11 cellular contexts compared by ENCODE assay signal in the genomic region with DNA sequence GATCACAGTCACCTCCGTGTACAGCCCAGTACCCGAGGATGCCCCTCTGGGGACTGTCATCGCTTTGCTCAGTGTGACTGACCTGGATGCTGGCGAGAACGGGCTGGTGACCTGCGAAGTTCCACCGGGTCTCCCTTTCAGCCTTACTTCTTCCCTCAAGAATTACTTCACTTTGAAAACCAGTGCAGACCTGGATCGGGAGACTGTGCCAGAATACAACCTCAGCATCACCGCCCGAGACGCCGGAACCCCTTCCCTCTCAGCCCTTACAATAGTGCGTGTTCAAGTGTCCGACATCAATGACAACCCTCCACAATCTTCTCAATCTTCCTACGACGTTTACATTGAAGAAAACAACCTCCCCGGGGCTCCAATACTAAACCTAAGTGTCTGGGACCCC. TPM values are rescaled to one million over a fixed set of nuclear protein-coding genes. Genes with fewer than 3 reads are reported as not detected.
A peak's percentile ranks its signal among the peaks of the same experiment; 100 is the strongest.
DNase-seq lines count a peak whose midpoint lies in the region; ATAC-seq, FAIRE-seq and TF ChIP-seq lines count a peak whose summit lies in the region.
"Had no signal": no experiment of that assay in that cellular context is flagged by ENCODE, and none has a peak within 500 bp of the region (broad histone marks: within the 10 kb centered on the region; RNA-seq: fewer than 3 reads in every experiment).

No MANE protein-coding gene starts in this region.

- no peak overlapping the region for H3K9ac ChIP-seq in GM12878 (ENCODE audit: control insufficient read depth, insufficient read depth, low read length)

- H3K27ac ChIP-seq in GM12878 (ENCODE audit: control insufficient read depth, insufficient read depth) = no peak overlapping the region
- H3K27ac ChIP-seq in lung (ENCODE audit: low read depth in 1 of 2, low read length in 1 of 2) = peak overlapping the region in 1 of 2 donors; percentile 87
- peak overlapping the region in 1 of 2 donors; percentile 86 for H3K27ac ChIP-seq in thoracic aorta
- H3K27ac ChIP-seq: C4-2B, SK-N-MC had no signal

- no peaks in the 10 kb centered on the region for H4K20me1 ChIP-seq in GM12878 (ENCODE audit: control insufficient read depth, insufficient read depth)

- CTCF ChIA-PET in activated naive CD4-positive, alpha-beta T cell treated with anti-CD3 and anti-CD28 coated beads for 36 hours (lab: Charles Lee) = interaction anchor here (2.0 kb wide), 1 partner anchor 65 kb away, joined by 6 read pairs; a partner anchor contains a TSS
- CTCF ChIA-PET in GM12878 (lab: Yijun Ruan, JAX) = interaction anchor here (0.9 to 8.5 kb wide), 10 partner anchors 12 to 146 kb away, joined by 4 to 213 read pairs (median 27); a partner anchor contains a TSS

- no TSS peak for BruUV-seq in GM12878 (replicated peaks; lab: Mats Ljungman, UMichigan)

- no peak for TF ChIP-seq POLR2A in GM12878 (IDR thresholded peaks at IDR 0.05; ENCODE audit: low read depth, low read length)

- in situ Hi-C loops in GM12878 (cut with MboI) = loop anchor here (5.0 kb wide), 1 partner anchor 50 kb away; no protein-coding TSS in a partner anchor

- POLR2A ChIA-PET in GM12878 (lab: Charles Lee) = interaction anchor here (1.4 kb wide), 1 partner anchor 34 kb away, joined by 3 read pairs; no protein-coding TSS in a partner anchor

- peak overlapping the region; percentile 86 for H3K4me3 Mint-ChIP-seq in activated naive CD4-positive, alpha-beta T cell treated with anti-CD3 and anti-CD28 coated beads for 36 hours

- H3K4me3 ChIP-seq in GM12878 (peak overlapping the region; percentile 77), lung (peak overlapping the region; percentile 61), thoracic aorta (peak overlapping the region; percentile 83)

- FAIRE-seq in GM12878 (lab: Jason Lieb, UNC) = no peak

- H3K27ac Mint-ChIP-seq in activated naive CD4-positive, alpha-beta T cell treated with anti-CD3 and anti-CD28 coated beads for 36 hours = no peak overlapping the region

- intact Hi-C loops in activated naive CD4-positive, alpha-beta T cell treated with anti-CD3 and anti-CD28 coated beads for 36 hours (cut with micrococcal nuclease) = loop anchor here (2.0 to 5.0 kb wide), 2 partner anchors 55 to 88 kb away; a partner anchor contains a TSS
- intact Hi-C loops in GM12878 (cut with micrococcal nuclease; ENCODE audit: unreplicated experiment) = no loop called here

- H3K36me3 ChIP-seq in GM12878 (ENCODE audit: control insufficient read depth in 2 of 2, insufficient read depth in 2 of 2, low read length in 1 of 2) = no peaks in the 10 kb centered on the region
- peaks cover 0 to 3% of the 10 kb centered on the region in 2 donors for H3K36me3 ChIP-seq in lung (ENCODE audit: control insufficient read depth in 2 of 2, insufficient read depth in 2 of 2, low read length in 2 of 2)
- H3K36me3 ChIP-seq in thoracic aorta = no peaks in the 10 kb centered on the region

- no peak for DNase-seq in activated naive CD4-positive, alpha-beta T cell treated with anti-CD3 and anti-CD28 coated beads for 36 hours
- DNase-seq in activated naive CD4-positive, alpha-beta T cell (lab: John Stamatoyannopoulos, UW) = no peak
- DNase-seq in GM12878 (ENCODE audit: low read depth, low spot score) (no peak), lung (ENCODE audit: low spot score) (no peak), thoracic aorta (ENCODE audit: low spot score) (no peak), AG20443 (ENCODE audit: low spot score) (no peak), SKM-1 (lab: John Stamatoyannopoulos, UW; ENCODE audit: unreplicated experiment) (no peak)
- DNase-seq: effector CD4-positive, alpha-beta T cell had no signal

- no peaks in the 10 kb centered on the region; a peak in 1 of 4 replicates for H3K27me3 ChIP-seq in GM12878 (replicated peaks in 1 of 2; ENCODE audit: control insufficient read depth in 2 of 2, insufficient read depth in 2 of 2, low read length in 1 of 2)
- no peaks in the 10 kb centered on the region for H3K27me3 ChIP-seq in lung (ENCODE audit: control insufficient read depth, insufficient read depth)
- no peaks in the 10 kb centered on the region for H3K27me3 ChIP-seq in thoracic aorta (replicated peaks; ENCODE audit: insufficient read depth)

- SMC1A ChIA-PET in GM12878 (lab: Charles Lee; ENCODE audit: uncharacterized antibody, unreplicated experiment) = interaction anchor here (1.0 to 6.6 kb wide), 5 partner anchors 34 to 80 kb away, joined by 3 to 117 read pairs (median 44); no protein-coding TSS in a partner anchor

- TF ChIP-seq RAD21 in GM12878 (IDR thresholded peaks at IDR 0.05; ENCODE audit: insufficient read depth, low read depth, low read length) = no peak

- RAD21 ChIA-PET in GM12878 (lab: Charles Lee; ENCODE audit: unreplicated experiment) = interaction anchor here (1.2 to 4.9 kb wide), 6 partner anchors 12 to 87 kb away, joined by 3 to 109 read pairs (median 22); a partner anchor contains a TSS

- H3K4me1 ChIP-seq in GM12878 (ENCODE audit: control insufficient read depth, insufficient read depth, low read length) (peaks cover 19% of the 10 kb centered on the region), lung (ENCODE audit: control insufficient read depth in 2 of 2, insufficient read depth in 2 of 2, low read length in 2 of 2) (peaks cover 0 to 17% of the 10 kb centered on the region in 2 donors), thoracic aorta (ENCODE audit: control insufficient read depth in 1 of 2, low read depth in 2 of 2) (peaks cover 26 to 58% of the 10 kb centered on the region in 2 donors)

- peak overlapping the region; percentile 80 for H3K4me2 ChIP-seq in GM12878 (ENCODE audit: control insufficient read depth, insufficient read depth)

- no peaks in the 10 kb centered on the region for H3K36me3 Mint-ChIP-seq in activated naive CD4-positive, alpha-beta T cell treated with anti-CD3 and anti-CD28 coated beads for 36 hours (ENCODE audit: low read depth)

- no peaks in the 10 kb centered on the region for H3K9me3 Mint-ChIP-seq in activated naive CD4-positive, alpha-beta T cell treated with anti-CD3 and anti-CD28 coated beads for 36 hours

- peak; percentile 24 for ATAC-seq in GM12878
- ATAC-seq in lung (ENCODE audit: insufficient read depth, low FRiP score) = no peak
- no peak for ATAC-seq in thoracic aorta (ENCODE audit: insufficient number of reproducible peaks, low FRiP score, low read depth)
- no peak for ATAC-seq in GM21737 (IDR thresholded peaks at IDR 0.05; ENCODE audit: unreplicated experiment)

- no peak overlapping the region for H2AFZ ChIP-seq in GM12878 (ENCODE audit: control insufficient read depth, low read depth, low read length)

- WGBS in GM12878 (ENCODE audit: insufficient coverage, insufficient replicate concordance, low lambda C conversion rate, missing lambda C conversion rate) = 81% methylated on average over 17 of the region's 17 CpGs
- WGBS in lung, 2 donors = 27 to 33% methylated on average over 17 of the region's 17 CpGs

- TF ChIP-seq EP300 in GM12878 (IDR thresholded peaks at IDR 0.05; ENCODE audit: borderline replicate concordance in 1 of 2, control insufficient read depth in 1 of 2, low read depth in 2 of 2, low read length in 2 of 2) = no peak

- TF ChIP-seq CTCF in GM12878 (IDR thresholded peaks at IDR 0.05 in 2 of 3, conservative IDR thresholded peaks at IDR 0.05 in 1 of 3; ENCODE audit: control insufficient read depth in 2 of 3, extremely low read depth in 1 of 3, insufficient read depth in 1 of 3, low read depth in 3 of 3, low read length in 3 of 3) (no peak), lung (IDR thresholded peaks at IDR 0.05; ENCODE audit: control extremely low read depth, extremely low read depth) (no peak), thoracic aorta (IDR thresholded peaks at IDR 0.05) (no peak)

- no peaks in the 10 kb centered on the region for H3K79me2 ChIP-seq in GM12878 (ENCODE audit: control insufficient read depth, insufficient read depth, low read length)

- H3K9me3 ChIP-seq in GM12878 (replicated peaks; ENCODE audit: control insufficient read depth, insufficient read depth, low read length) (no peaks in the 10 kb centered on the region), lung (ENCODE audit: control insufficient read depth in 2 of 2, insufficient read depth in 1 of 2, low read length in 1 of 2) (peaks cover 0 to 5% of the 10 kb centered on the region in 2 donors), thoracic aorta (no peaks in the 10 kb centered on the region)

- H3K4me1 Mint-ChIP-seq in activated naive CD4-positive, alpha-beta T cell treated with anti-CD3 and anti-CD28 coated beads for 36 hours (ENCODE audit: low read depth) = peaks cover 20% of the 10 kb centered on the region

- H3K27me3 Mint-ChIP-seq in activated naive CD4-positive, alpha-beta T cell treated with anti-CD3 and anti-CD28 coated beads for 36 hours (ENCODE audit: low read depth) = peaks cover 55% of the 10 kb centered on the region

RNA-seq across cellular contexts. Expression of a gene that starts 1.4 kb away (rescaled TPM):
- total RNA-seq in activated naive CD4-positive, alpha-beta T cell treated with anti-CD3 and anti-CD28 coated beads for 36 hours = under 1 TPM; 0.12 to 0.17 TPM
- total RNA-seq in GM12878 (2013; cell fraction: nucleolus; rRNA removed) = 9.8 and 12.7 TPM in 2 replicates
- 11.0 TPM in 2 replicates for total RNA-seq in GM12878 (2014; rRNA removed)
- total RNA-seq in GM12878 (2014; rRNA removed; fragmentation: Illumina TruSeq; extraction: Trizol) = 6.3 TPM in 2 replicates
- total RNA-seq in GM12878 (2021) = 20.5 TPM in 2 replicates
- 5.8 TPM for polyA plus RNA-seq in GM12878 (2011; ENCODE audit: low read depth)
- 0.86 and 1.5 TPM in 2 replicates for polyA plus RNA-seq in GM12878 (2011; rRNA removed)
- 1.7 and 2.3 TPM in 2 replicates for polyA plus RNA-seq in GM12878 (2011; cell fraction: cytosol; rRNA removed)
- 1.5 and 2.3 TPM in 2 replicates for polyA plus RNA-seq in GM12878 (2011; cell fraction: nucleus; rRNA removed)
- polyA plus RNA-seq in GM12878 (2012) = 8.4 and 10.8 TPM in 2 replicates
- polyA plus RNA-seq in GM12878 (2014; fragmentation: Illumina TruSeq; extraction: Trizol) = 22.1 and 23.5 TPM in 2 replicates
- under 1 TPM; 0.53 to 0.60 TPM for polyA plus RNA-seq in GM12878 (2014; fragmentation: Nextera tagmentation; extraction: Ambion mirVana)
- polyA plus RNA-seq in GM12878 (2014; rRNA removed) = 13.1 and 14.5 TPM in 2 replicates
- polyA plus RNA-seq in GM12878 (2016; fragmentation: Nextera tagmentation; extraction: Ambion mirVana) = 10 to 100 TPM; 14.7 to 22.0 TPM
- 2.3 and 2.4 TPM in 2 replicates for polyA minus RNA-seq in GM12878 (2011; rRNA and poly(A)+ RNA removed)
- 0.94 and 1.9 TPM in 2 replicates for polyA minus RNA-seq in GM12878 (2011; cell fraction: cytosol; rRNA and poly(A)+ RNA removed)
- 3.0 and 6.0 TPM in 2 replicates for polyA minus RNA-seq in GM12878 (2011; cell fraction: nucleus; rRNA and poly(A)+ RNA removed)
- 100 to 1,000 TPM in 1 of 2 donors, 10 to 100 TPM in 1; 63.9 to 116 TPM for total RNA-seq in lung
- polyA plus RNA-seq in lung = 10 to 100 TPM; 44.8 to 73.4 TPM
- 10 to 100 TPM; 61.3 to 99.9 TPM for total RNA-seq in thoracic aorta

RNA-seq across cellular contexts. Expression of a gene that starts 7.7 kb away (rescaled TPM):
- total RNA-seq in activated naive CD4-positive, alpha-beta T cell treated with anti-CD3 and anti-CD28 coated beads for 36 hours = not detected
- 5.5 and 6.1 TPM in 2 replicates for total RNA-seq in GM12878 (2013; cell fraction: nucleolus; rRNA removed)
- 0.82 and 1.2 TPM in 2 replicates for total RNA-seq in GM12878 (2014; rRNA removed)
- total RNA-seq in GM12878 (2014; rRNA removed; fragmentation: Illumina TruSeq; extraction: Trizol) = 1.0 TPM in 2 replicates
- total RNA-seq in GM12878 (2021) = 1.1 TPM in 2 replicates
- polyA plus RNA-seq in GM12878 (2011; ENCODE audit: low read depth) = 0.07 TPM
- 0.03 and 0.04 TPM in 2 replicates for polyA plus RNA-seq in GM12878 (2011; rRNA removed)
- polyA plus RNA-seq in GM12878 (2011; cell fraction: cytosol; rRNA removed) = 0.03 TPM in 2 replicates
- polyA plus RNA-seq in GM12878 (2011; cell fraction: nucleus; rRNA removed) = 0.37 and 0.39 TPM in 2 replicates
- 0.15 and 0.18 TPM in 2 replicates for polyA plus RNA-seq in GM12878 (2012)
- polyA plus RNA-seq in GM12878 (2014; fragmentation: Illumina TruSeq; extraction: Trizol) = 0.54 and 0.55 TPM in 2 replicates
- polyA plus RNA-seq in GM12878 (2014; fragmentation: Nextera tagmentation; extraction: Ambion mirVana) = under 1 TPM; 0.13 to 0.18 TPM
- 0.58 and 0.61 TPM in 2 replicates for polyA plus RNA-seq in GM12878 (2014; rRNA removed)
- polyA plus RNA-seq in GM12878 (2016; fragmentation: Nextera tagmentation; extraction: Ambion mirVana) = under 1 TPM; 0.21 to 0.49 TPM
- 0.73 and 1.2 TPM in 2 replicates for polyA minus RNA-seq in GM12878 (2011; rRNA and poly(A)+ RNA removed)
- polyA minus RNA-seq in GM12878 (2011; cell fraction: cytosol; rRNA and poly(A)+ RNA removed) = not detected in 2 replicates
- 0.97 and 1.4 TPM in 2 replicates for polyA minus RNA-seq in GM12878 (2011; cell fraction: nucleus; rRNA and poly(A)+ RNA removed)
- 1 to 10 TPM; 3.1 to 8.7 TPM for total RNA-seq in lung
- polyA plus RNA-seq in lung = under 1 TPM; 0.08 to 0.24 TPM
- total RNA-seq in thoracic aorta = 1 to 10 TPM; 6.4 to 7.9 TPM

RNA-seq across cellular contexts. Expression of a gene that starts 11.7 kb away (rescaled TPM):
- total RNA-seq in activated naive CD4-positive, alpha-beta T cell treated with anti-CD3 and anti-CD28 coated beads for 36 hours = not detected
- total RNA-seq in GM12878 (2013; cell fraction: nucleolus; rRNA removed) = 4.6 and 4.9 TPM in 2 replicates
- 0.62 and 0.93 TPM in 2 replicates for total RNA-seq in GM12878 (2014; rRNA removed)
- total RNA-seq in GM12878 (2014; rRNA removed; fragmentation: Illumina TruSeq; extraction: Trizol) = 0.46 and 0.58 TPM in 2 replicates
- total RNA-seq in GM12878 (2021) = 0.72 and 0.87 TPM in 2 replicates
- 0.08 TPM for polyA plus RNA-seq in GM12878 (2011; ENCODE audit: low read depth)
- 0.05 TPM in 1 of 2 replicates, not detected in the other for polyA plus RNA-seq in GM12878 (2011; rRNA removed)
- not detected in 2 replicates for polyA plus RNA-seq in GM12878 (2011; cell fraction: cytosol; rRNA removed)
- polyA plus RNA-seq in GM12878 (2011; cell fraction: nucleus; rRNA removed) = 0.33 and 0.41 TPM in 2 replicates
- polyA plus RNA-seq in GM12878 (2012) = 0.05 and 0.06 TPM in 2 replicates
- polyA plus RNA-seq in GM12878 (2014; fragmentation: Illumina TruSeq; extraction: Trizol) = 0.14 and 0.15 TPM in 2 replicates
- polyA plus RNA-seq in GM12878 (2014; fragmentation: Nextera tagmentation; extraction: Ambion mirVana) = not detected
- polyA plus RNA-seq in GM12878 (2014; rRNA removed) = 0.20 and 0.29 TPM in 2 replicates
- polyA plus RNA-seq in GM12878 (2016; fragmentation: Nextera tagmentation; extraction: Ambion mirVana) = under 1 TPM; 0.05 to 0.06 TPM
- 0.51 and 1.1 TPM in 2 replicates for polyA minus RNA-seq in GM12878 (2011; rRNA and poly(A)+ RNA removed)
- polyA minus RNA-seq in GM12878 (2011; cell fraction: cytosol; rRNA and poly(A)+ RNA removed) = 0.31 TPM in 1 of 2 replicates, not detected in the other
- 1.1 and 2.2 TPM in 2 replicates for polyA minus RNA-seq in GM12878 (2011; cell fraction: nucleus; rRNA and poly(A)+ RNA removed)
- total RNA-seq in lung = 1 to 10 TPM; 2.7 to 5.1 TPM
- under 1 TPM; 0.14 to 0.39 TPM for polyA plus RNA-seq in lung
- total RNA-seq in thoracic aorta = 1 to 10 TPM; 5.7 to 6.9 TPM

RNA-seq across cellular contexts. Expression of a gene that starts 46.9 kb away (rescaled TPM):
- not detected for total RNA-seq in activated naive CD4-positive, alpha-beta T cell treated with anti-CD3 and anti-CD28 coated beads for 36 hours
- total RNA-seq in GM12878 (2013; cell fraction: nucleolus; rRNA removed) = 9.3 and 10.2 TPM in 2 replicates
- total RNA-seq in GM12878 (2014; rRNA removed) (0.38 and 0.79 TPM in 2 replicates), GM12878 (2014; rRNA removed; fragmentation: Illumina TruSeq; extraction: Trizol) (0.40 and 0.46 TPM in 2 replicates), GM12878 (2021) (0.46 and 0.72 TPM in 2 replicates), lung (1 to 10 TPM; 5.6 to 7.9 TPM), thoracic aorta (10 to 100 TPM; 16.2 to 26.0 TPM)
- 0.17 TPM for polyA plus RNA-seq in GM12878 (2011; ENCODE audit: low read depth)
- polyA plus RNA-seq in GM12878 (2011; rRNA removed) (0.04 TPM in 2 replicates), GM12878 (2014; fragmentation: Illumina TruSeq; extraction: Trizol) (0.11 and 0.18 TPM in 2 replicates), GM12878 (2014; fragmentation: Nextera tagmentation; extraction: Ambion mirVana) (not detected), GM12878 (2014; rRNA removed) (0.28 and 0.32 TPM in 2 replicates), GM12878 (2016; fragmentation: Nextera tagmentation; extraction: Ambion mirVana) (under 1 TPM; 0.16 to 0.48 TPM), lung (1 to 10 TPM; 1.2 to 1.6 TPM)
- 0.07 and 0.10 TPM in 2 replicates for polyA plus RNA-seq in GM12878 (2011; cell fraction: cytosol; rRNA removed)
- polyA plus RNA-seq in GM12878 (2011; cell fraction: nucleus; rRNA removed) = 0.69 and 0.70 TPM in 2 replicates
- polyA plus RNA-seq in GM12878 (2012) = 0.26 and 0.36 TPM in 2 replicates
- polyA minus RNA-seq in GM12878 (2011; rRNA and poly(A)+ RNA removed) = 0.46 and 0.66 TPM in 2 replicates
- polyA minus RNA-seq in GM12878 (2011; cell fraction: cytosol; rRNA and poly(A)+ RNA removed) = not detected in 2 replicates
- 0.48 and 0.86 TPM in 2 replicates for polyA minus RNA-seq in GM12878 (2011; cell fraction: nucleus; rRNA and poly(A)+ RNA removed)

RNA-seq across cellular contexts. Expression of a gene that starts 56.3 kb away (rescaled TPM):
- total RNA-seq in activated naive CD4-positive, alpha-beta T cell treated with anti-CD3 and anti-CD28 coated beads for 36 hours = under 1 TPM; 0.10 to 0.17 TPM
- 12.7 and 14.4 TPM in 2 replicates for total RNA-seq in GM12878 (2013; cell fraction: nucleolus; rRNA removed)
- 1.9 and 2.9 TPM in 2 replicates for total RNA-seq in GM12878 (2014; rRNA removed)
- 2.1 and 2.2 TPM in 2 replicates for total RNA-seq in GM12878 (2014; rRNA removed; fragmentation: Illumina TruSeq; extraction: Trizol)
- total RNA-seq in GM12878 (2021) = 3.4 TPM in 2 replicates
- 0.81 TPM for polyA plus RNA-seq in GM12878 (2011; ENCODE audit: low read depth)
- polyA plus RNA-seq in GM12878 (2011; rRNA removed) = 0.45 and 0.79 TPM in 2 replicates
- 0.57 and 0.79 TPM in 2 replicates for polyA plus RNA-seq in GM12878 (2011; cell fraction: cytosol; rRNA removed)
- 1.4 and 1.7 TPM in 2 replicates for polyA plus RNA-seq in GM12878 (2011; cell fraction: nucleus; rRNA removed)
- polyA plus RNA-seq in GM12878 (2012) = 1.5 and 1.6 TPM in 2 replicates
- polyA plus RNA-seq in GM12878 (2014; fragmentation: Illumina TruSeq; extraction: Trizol) = 2.6 and 2.7 TPM in 2 replicates
- under 1 TPM; 0.21 to 0.31 TPM for polyA plus RNA-seq in GM12878 (2014; fragmentation: Nextera tagmentation; extraction: Ambion mirVana)
- 2.1 TPM in 2 replicates for polyA plus RNA-seq in GM12878 (2014; rRNA removed)
- polyA plus RNA-seq in GM12878 (2016; fragmentation: Nextera tagmentation; extraction: Ambion mirVana) = 1 to 10 TPM; 1.9 to 2.7 TPM
- polyA minus RNA-seq in GM12878 (2011; rRNA and poly(A)+ RNA removed) = 1.1 and 2.5 TPM in 2 replicates
- polyA minus RNA-seq in GM12878 (2011; cell fraction: cytosol; rRNA and poly(A)+ RNA removed) = 0.53 and 0.73 TPM in 2 replicates
- 3.3 and 4.7 TPM in 2 replicates for polyA minus RNA-seq in GM12878 (2011; cell fraction: nucleus; rRNA and poly(A)+ RNA removed)
- 10 to 100 TPM in 1 of 2 donors, 1 to 10 TPM in 1; 3.8 to 11.1 TPM for total RNA-seq in lung
- under 1 TPM; 0.65 to 0.81 TPM for polyA plus RNA-seq in lung
- total RNA-seq in thoracic aorta = 10 to 100 TPM; 10.4 to 11.6 TPM

Comparison
In these comparisons a context has a peak if more than half of its experiments do, and no peak if none do; other contexts are left out.
1. RNA of a gene that starts 1.4 kb away (total RNA-seq): 63.9 to 116 TPM in lung, 61.3 to 99.9 TPM in thoracic aorta and 6.3 to 20.5 TPM in GM12878; 0.12 to 0.17 TPM in activated naive CD4-positive, alpha-beta T cell treated with anti-CD3 and anti-CD28 coated beads for 36 hours; every median in the first group is over 4 times any median in the second.
2. Peak in every context shown above with its lines, with median percentiles within 50 percentile points of each other: H3K4me3 ChIP-seq.